Comparison of ENCODE assay signal across 5 cellular contexts in the genomic region with DNA sequence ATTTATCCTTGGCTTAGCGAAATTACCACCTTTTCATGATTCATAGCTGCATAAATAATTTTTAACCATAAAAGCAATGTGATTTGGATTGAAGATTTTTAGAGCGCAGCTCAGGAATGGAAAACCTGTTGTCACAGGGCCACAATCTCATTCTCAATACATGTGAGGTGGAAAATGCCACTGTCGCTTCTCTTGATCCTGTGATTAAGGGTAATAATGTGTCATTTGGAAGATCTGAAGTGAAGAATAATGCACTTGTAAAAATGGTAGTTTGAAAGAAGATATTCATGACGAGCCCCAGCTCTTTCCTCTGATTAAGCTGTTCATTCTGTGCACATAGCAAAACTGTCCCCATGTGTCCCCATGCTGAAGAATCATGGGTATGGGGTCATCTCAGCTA.
"Had no signal": no experiment of that assay in that cellular context is flagged by ENCODE, and none has a peak within 500 bp of the region (broad histone marks: within the 10 kb centered on the region; RNA-seq: fewer than 3 reads in every experiment).

No MANE protein-coding gene starts in this region.

- ATAC-seq: HepG2, K562 had no signal

- H3K27ac ChIP-seq: HL-60 had no signal

- H3K4me3 ChIP-seq: K562 had no signal

- DNase-seq: IMR-90, KBM-7 had no signal
